ENCODE assay signal across 2 cellular contexts in genomic region chr5:5360878-5361520, GRCh38.
TF ChIP-seq lines count a peak whose summit lies in the region.

No MANE protein-coding gene starts in this region.

TF ChIP-seq in GM12878, 131 proteins besides CTCF, POLR2A, EP300 and RAD21 (continued from another document):
- TF ChIP-seq MEF2B (IDR thresholded peaks at IDR 0.05; ENCODE audit: partially characterized antibody, poor library complexity, severe bottlenecking) = no peak

TF ChIP-seq in SK-N-SH, 30 proteins besides CTCF, POLR2A, EP300 and RAD21 (continued from another document):
- TF ChIP-seq ZBTB33 (IDR thresholded peaks at IDR 0.05; ENCODE audit: borderline replicate concordance, low read depth) (no peak), YY1 (IDR thresholded peaks at IDR 0.05; ENCODE audit: low read depth) (no peak), SMC3 (IDR thresholded peaks at IDR 0.05; ENCODE audit: low read depth, low read length) (no peak), REST (IDR thresholded peaks at IDR 0.05; ENCODE audit: low read depth, low read length) (no peak), TEAD4 (IDR thresholded peaks at IDR 0.05; ENCODE audit: borderline replicate concordance, insufficient read depth) (no peak), POLR2AphosphoS5 (IDR thresholded peaks at IDR 0.05; ENCODE audit: low read depth, low read length) (no peak), GATA2 (CRISPR knock-in tag; IDR thresholded peaks at IDR 0.05) (no peak)
